In the genomic region with DNA sequence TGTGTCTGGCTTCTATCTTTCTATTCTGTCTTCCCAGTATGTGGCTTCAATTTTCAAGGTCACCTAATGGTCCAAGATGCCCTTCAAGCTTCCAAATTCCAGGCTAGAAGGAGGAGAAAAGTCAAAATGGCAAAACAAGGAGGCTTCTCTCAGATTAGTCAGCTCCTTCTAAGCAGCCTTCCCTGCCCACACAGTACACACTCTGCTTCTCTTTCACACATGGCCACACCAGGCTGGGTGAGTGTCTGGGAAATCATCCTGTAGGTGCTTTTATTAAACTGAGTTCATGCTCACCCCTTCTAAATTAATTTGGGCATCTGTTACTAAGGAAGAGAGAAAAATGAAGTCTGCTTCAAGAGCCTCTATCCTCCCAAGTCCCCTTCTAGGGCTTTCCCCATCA, we compare ENCODE assay signal across 21 cellular contexts.
"Had no signal": no experiment of that assay in that cellular context is flagged by ENCODE, and none has a peak within 500 bp of the region (broad histone marks: within the 10 kb centered on the region; RNA-seq: fewer than 3 reads in every experiment).

No MANE protein-coding gene starts in this region.

- H3K27ac ChIP-seq: esophagus squamous epithelium, gastroesophageal sphincter, left ventricle myocardium inferior, lower lobe of right lung, neural progenitor cell, parathyroid adenoma, psoas muscle, right lobe of liver, stomach had no signal

- H3K4me1 ChIP-seq: esophagus squamous epithelium, lower lobe of right lung, neural progenitor cell, parathyroid adenoma, psoas muscle, right lobe of liver, stomach had no signal

- H3K9me3 Mint-ChIP-seq: immature natural killer cell; memory B cell; natural killer cell treated with Interleukin-12 subunit alpha and Interleukin-12 subunit beta and Interleukin-15 and Interleukin-18, amount 100 ng/mL, for 72 hours; neural progenitor cell; stimulated activated memory B cell treated with anti-CD40 and anti-IgM and Interleukin-4, amounts not matched to agents 10 μg/mL and 1 μg/mL and 100 μg/mL, for 72 hours; type B pancreatic cell had no signal

- H3K9ac ChIP-seq: neural progenitor cell, parathyroid adenoma had no signal

- H3K4me3 Mint-ChIP-seq: immature natural killer cell; memory B cell; natural killer cell treated with Interleukin-12 subunit alpha and Interleukin-12 subunit beta and Interleukin-15 and Interleukin-18, amount 100 ng/mL, for 72 hours; neural progenitor cell; stimulated activated memory B cell treated with anti-CD40 and anti-IgM and Interleukin-4, amounts not matched to agents 10 μg/mL and 1 μg/mL and 100 μg/mL, for 72 hours; type B pancreatic cell had no signal

- H3K4me2 ChIP-seq: neural progenitor cell had no signal

- H3K4me1 Mint-ChIP-seq: immature natural killer cell, neural progenitor cell had no signal

- H3K36me3 Mint-ChIP-seq: immature natural killer cell; memory B cell; natural killer cell treated with Interleukin-12 subunit alpha and Interleukin-12 subunit beta and Interleukin-15 and Interleukin-18, amount 100 ng/mL, for 72 hours; neural progenitor cell; stimulated activated memory B cell treated with anti-CD40 and anti-IgM and Interleukin-4, amounts not matched to agents 10 μg/mL and 1 μg/mL and 100 μg/mL, for 72 hours; type B pancreatic cell had no signal

- DNase-seq: effector memory CD4-positive, alpha-beta T cell; esophagus squamous epithelium; foreskin fibroblast; glutamatergic neuron; immature natural killer cell; left cardiac atrium; left ventricle myocardium inferior; lower lobe of right lung; psoas muscle; retina; right lobe of liver; stimulated activated CD4-positive, alpha-beta T cell treated with anti-CD3 and anti-CD28 coated beads, Interleukin-4, amount 100 ng/mL, for 1 hour; stimulated activated CD8-positive, alpha-beta memory T cell treated with anti-CD3 and anti-CD28 coated beads, Interleukin-4, amount 100 ng/mL, for 48 hours; stomach had no signal

- H3K4me3 ChIP-seq: esophagus squamous epithelium, gastroesophageal sphincter, left ventricle myocardium inferior, lower lobe of right lung, neural progenitor cell, psoas muscle, right lobe of liver, stomach had no signal

- H3K36me3 ChIP-seq: esophagus squamous epithelium, gastroesophageal sphincter, left ventricle myocardium inferior, lower lobe of right lung, neural progenitor cell, right lobe of liver, stomach had no signal

- H3K9me3 ChIP-seq: esophagus squamous epithelium, gastroesophageal sphincter, left ventricle myocardium inferior, lower lobe of right lung, psoas muscle, right lobe of liver, stomach had no signal

- H3K27ac Mint-ChIP-seq: memory B cell; natural killer cell treated with Interleukin-12 subunit alpha and Interleukin-12 subunit beta and Interleukin-15 and Interleukin-18, amount 100 ng/mL, for 72 hours; neural progenitor cell; type B pancreatic cell had no signal

- ATAC-seq: gastroesophageal sphincter, left cardiac atrium, psoas muscle, right lobe of liver had no signal

- H3K27me3 ChIP-seq: gastroesophageal sphincter, neural progenitor cell, right lobe of liver, stomach had no signal
